Comparison of ENCODE assay signal across 1 cellular context in the genomic region with DNA sequence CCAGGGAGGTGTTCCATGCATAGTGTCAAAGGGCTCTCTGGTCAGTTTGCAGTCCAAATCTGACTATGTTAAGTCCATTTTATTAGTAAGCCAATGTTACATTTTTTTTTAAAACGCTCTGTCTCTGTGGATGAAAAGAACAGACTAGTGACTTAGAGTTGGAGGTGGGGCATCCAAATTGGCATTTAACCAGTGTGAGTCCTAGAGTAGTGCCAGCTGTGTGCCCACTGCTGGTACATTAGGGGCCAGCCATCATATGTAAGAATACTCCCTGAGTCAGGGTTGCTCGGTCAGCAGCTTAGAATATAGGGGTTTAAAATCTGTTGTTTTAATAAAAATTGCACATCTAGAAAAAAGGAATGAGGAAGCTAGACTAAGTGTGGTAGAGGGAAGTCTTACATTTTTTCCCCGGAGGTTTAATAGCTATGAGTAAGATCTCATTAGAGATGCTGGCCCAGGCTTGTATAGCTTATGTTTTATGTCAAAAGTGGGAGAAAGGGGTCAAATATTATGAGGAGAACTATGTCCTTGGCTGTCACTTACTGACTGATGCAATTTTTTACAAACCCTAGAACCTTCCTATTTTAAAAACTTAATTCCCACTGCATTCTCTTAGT.
TF ChIP-seq lines count a peak whose summit lies in the region.

No MANE protein-coding gene starts in this region.

TF ChIP-seq in WTC11, 78 proteins besides CTCF, POLR2A, EP300 and RAD21 (continued from another document):
- TF ChIP-seq, protein P1, sequence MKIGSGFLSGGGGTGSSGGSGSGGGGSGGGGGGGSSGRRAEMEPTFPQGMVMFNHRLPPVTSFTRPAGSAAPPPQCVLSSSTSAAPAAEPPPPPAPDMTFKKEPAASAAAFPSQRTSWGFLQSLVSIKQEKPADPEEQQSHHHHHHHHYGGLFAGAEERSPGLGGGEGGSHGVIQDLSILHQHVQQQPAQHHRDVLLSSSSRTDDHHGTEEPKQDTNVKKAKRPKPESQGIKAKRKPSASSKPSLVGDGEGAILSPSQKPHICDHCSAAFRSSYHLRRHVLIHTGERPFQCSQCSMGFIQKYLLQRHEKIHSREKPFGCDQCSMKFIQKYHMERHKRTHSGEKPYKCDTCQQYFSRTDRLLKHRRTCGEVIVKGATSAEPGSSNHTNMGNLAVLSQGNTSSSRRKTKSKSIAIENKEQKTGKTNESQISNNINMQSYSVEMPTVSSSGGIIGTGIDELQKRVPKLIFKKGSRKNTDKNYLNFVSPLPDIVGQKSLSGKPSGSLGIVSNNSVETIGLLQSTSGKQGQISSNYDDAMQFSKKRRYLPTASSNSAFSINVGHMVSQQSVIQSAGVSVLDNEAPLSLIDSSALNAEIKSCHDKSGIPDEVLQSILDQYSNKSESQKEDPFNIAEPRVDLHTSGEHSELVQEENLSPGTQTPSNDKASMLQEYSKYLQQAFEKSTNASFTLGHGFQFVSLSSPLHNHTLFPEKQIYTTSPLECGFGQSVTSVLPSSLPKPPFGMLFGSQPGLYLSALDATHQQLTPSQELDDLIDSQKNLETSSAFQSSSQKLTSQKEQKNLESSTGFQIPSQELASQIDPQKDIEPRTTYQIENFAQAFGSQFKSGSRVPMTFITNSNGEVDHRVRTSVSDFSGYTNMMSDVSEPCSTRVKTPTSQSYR (CRISPR knock-in tag; IDR thresholded peaks at IDR 0.05): no peak
- no peak for TF ChIP-seq ZNF671 (CRISPR knock-in tag; IDR thresholded peaks at IDR 0.05)
- TF ChIP-seq, protein P2, sequence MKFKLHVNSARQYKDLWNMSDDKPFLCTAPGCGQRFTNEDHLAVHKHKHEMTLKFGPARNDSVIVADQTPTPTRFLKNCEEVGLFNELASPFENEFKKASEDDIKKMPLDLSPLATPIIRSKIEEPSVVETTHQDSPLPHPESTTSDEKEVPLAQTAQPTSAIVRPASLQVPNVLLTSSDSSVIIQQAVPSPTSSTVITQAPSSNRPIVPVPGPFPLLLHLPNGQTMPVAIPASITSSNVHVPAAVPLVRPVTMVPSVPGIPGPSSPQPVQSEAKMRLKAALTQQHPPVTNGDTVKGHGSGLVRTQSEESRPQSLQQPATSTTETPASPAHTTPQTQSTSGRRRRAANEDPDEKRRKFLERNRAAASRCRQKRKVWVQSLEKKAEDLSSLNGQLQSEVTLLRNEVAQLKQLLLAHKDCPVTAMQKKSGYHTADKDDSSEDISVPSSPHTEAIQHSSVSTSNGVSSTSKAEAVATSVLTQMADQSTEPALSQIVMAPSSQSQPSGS (CRISPR knock-in tag; IDR thresholded peaks at IDR 0.05; ENCODE audit: borderline replicate concordance, low read depth): no peak
- no peak for TF ChIP-seq OVOL2 (CRISPR knock-in tag; IDR thresholded peaks at IDR 0.05; ENCODE audit: borderline replicate concordance)
- TF ChIP-seq, protein P3, sequence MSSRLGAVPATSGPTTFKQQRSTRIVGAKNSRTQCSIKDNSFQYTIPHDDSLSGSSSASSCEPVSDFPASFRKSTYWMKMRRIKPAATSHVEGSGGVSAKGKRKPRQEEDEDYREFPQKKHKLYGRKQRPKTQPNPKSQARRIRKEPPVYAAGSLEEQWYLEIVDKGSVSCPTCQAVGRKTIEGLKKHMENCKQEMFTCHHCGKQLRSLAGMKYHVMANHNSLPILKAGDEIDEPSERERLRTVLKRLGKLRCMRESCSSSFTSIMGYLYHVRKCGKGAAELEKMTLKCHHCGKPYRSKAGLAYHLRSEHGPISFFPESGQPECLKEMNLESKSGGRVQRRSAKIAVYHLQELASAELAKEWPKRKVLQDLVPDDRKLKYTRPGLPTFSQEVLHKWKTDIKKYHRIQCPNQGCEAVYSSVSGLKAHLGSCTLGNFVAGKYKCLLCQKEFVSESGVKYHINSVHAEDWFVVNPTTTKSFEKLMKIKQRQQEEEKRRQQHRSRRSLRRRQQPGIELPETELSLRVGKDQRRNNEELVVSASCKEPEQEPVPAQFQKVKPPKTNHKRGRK (CRISPR knock-in tag; IDR thresholded peaks at IDR 0.05; ENCODE audit: borderline replicate concordance): no peak
- TF ChIP-seq GABPB1 (CRISPR knock-in tag; IDR thresholded peaks at IDR 0.05): no peak
- no peak for TF ChIP-seq MYBL2 (CRISPR knock-in tag; IDR thresholded peaks at IDR 0.05)
- TF ChIP-seq, protein P4, sequence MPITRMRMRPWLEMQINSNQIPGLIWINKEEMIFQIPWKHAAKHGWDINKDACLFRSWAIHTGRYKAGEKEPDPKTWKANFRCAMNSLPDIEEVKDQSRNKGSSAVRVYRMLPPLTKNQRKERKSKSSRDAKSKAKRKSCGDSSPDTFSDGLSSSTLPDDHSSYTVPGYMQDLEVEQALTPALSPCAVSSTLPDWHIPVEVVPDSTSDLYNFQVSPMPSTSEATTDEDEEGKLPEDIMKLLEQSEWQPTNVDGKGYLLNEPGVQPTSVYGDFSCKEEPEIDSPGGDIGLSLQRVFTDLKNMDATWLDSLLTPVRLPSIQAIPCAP (CRISPR knock-in tag; IDR thresholded peaks at IDR 0.05): no peak
- no peak for TF ChIP-seq NFE2L1 (CRISPR knock-in tag; IDR thresholded peaks at IDR 0.05)
